1 cellular context compared by ENCODE assay signal in the genomic region with DNA sequence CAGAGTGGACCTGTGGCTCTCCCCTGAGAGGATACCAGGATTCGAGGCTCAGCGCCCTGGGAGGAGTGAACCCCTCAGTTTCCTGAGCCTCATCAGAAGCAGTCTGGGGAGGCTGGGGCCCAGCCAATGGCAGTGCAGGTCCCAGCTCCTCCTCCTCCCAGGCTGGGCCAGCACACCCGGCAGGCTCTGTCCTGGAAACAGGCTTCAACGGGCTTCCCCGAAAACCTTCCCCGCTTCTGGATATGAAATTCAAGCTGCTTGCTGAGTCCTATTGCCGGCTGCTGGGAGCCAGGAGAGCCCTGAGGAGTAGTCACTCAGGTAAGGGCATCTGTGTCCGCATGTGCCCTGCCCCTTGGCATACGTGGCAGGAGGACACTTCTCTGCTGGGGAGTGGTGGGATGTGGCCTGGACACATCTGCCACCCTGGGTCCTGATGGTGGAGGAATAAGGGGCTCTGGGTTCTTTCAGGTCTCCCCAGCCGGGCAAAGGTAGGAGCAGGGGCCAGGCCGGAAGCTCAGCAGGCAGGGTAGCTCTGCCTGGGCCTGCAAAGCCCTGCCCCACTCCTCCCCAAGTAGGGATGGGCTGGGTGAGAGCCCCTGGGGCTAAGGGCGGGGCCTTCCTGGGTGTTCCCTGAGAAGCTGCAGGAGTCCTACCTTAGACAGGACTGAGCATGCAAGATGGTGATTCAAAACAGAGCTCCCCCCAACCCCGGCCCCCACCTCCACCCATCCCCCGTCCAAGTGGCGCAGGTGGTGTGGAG.
TF ChIP-seq lines count a peak whose summit lies in the region.

GJB5 (plus strand) TSS at position 170 of the 760 bp plus-strand sequence. CDS start 2,284 bp downstream, outside the sequence.

TF ChIP-seq in H1, 55 proteins besides CTCF, POLR2A, EP300 and RAD21:
- TF ChIP-seq TCF12 (IDR thresholded peaks at IDR 0.05; ENCODE audit: low read depth, low read length) (no peak), SIRT6 (IDR thresholded peaks at IDR 0.05; ENCODE audit: low read length) (no peak), NANOG (IDR thresholded peaks at IDR 0.05; ENCODE audit: insufficient read depth, low read depth, low read length, poor library complexity, severe bottlenecking) (no peak), TEAD4 (IDR thresholded peaks at IDR 0.05; ENCODE audit: low read depth, low read length) (no peak), KDM5A (IDR thresholded peaks at IDR 0.05; ENCODE audit: low read length) (no peak), RFX5 (IDR thresholded peaks at IDR 0.05; ENCODE audit: borderline replicate concordance, low read depth, low read length) (no peak), BRCA1 (IDR thresholded peaks at IDR 0.05; ENCODE audit: low read depth, low read length) (no peak), BACH1 (IDR thresholded peaks at IDR 0.05; ENCODE audit: low read length) (no peak), MAFK (IDR thresholded peaks at IDR 0.05; ENCODE audit: low read depth, low read length) (no peak)
